In the genomic region with DNA sequence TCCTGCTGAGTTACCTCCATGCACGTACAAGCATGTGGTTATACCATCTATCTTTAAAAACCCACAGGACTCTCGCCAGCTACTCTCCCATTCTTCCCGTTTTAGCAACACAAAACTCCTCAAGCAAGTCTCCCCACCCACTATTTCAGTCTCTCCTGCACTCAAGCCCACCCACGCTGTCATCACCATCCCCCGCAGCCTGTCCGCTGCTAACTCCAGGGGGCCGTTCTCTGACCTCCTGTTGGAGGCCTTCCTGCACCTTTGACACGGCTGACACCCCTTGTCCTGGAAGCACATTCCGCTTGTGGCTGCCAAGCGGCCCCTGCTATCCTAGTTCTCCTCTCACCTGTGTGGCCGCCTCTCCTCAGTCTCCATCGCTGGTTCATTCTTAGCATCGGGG, we compare ENCODE assay signal across 1 cellular context.
TF ChIP-seq lines count a peak whose summit lies in the region.

No MANE protein-coding gene starts in this region.

TF ChIP-seq in H1, 55 proteins besides CTCF, POLR2A, EP300 and RAD21:
- TF ChIP-seq, protein P1, sequence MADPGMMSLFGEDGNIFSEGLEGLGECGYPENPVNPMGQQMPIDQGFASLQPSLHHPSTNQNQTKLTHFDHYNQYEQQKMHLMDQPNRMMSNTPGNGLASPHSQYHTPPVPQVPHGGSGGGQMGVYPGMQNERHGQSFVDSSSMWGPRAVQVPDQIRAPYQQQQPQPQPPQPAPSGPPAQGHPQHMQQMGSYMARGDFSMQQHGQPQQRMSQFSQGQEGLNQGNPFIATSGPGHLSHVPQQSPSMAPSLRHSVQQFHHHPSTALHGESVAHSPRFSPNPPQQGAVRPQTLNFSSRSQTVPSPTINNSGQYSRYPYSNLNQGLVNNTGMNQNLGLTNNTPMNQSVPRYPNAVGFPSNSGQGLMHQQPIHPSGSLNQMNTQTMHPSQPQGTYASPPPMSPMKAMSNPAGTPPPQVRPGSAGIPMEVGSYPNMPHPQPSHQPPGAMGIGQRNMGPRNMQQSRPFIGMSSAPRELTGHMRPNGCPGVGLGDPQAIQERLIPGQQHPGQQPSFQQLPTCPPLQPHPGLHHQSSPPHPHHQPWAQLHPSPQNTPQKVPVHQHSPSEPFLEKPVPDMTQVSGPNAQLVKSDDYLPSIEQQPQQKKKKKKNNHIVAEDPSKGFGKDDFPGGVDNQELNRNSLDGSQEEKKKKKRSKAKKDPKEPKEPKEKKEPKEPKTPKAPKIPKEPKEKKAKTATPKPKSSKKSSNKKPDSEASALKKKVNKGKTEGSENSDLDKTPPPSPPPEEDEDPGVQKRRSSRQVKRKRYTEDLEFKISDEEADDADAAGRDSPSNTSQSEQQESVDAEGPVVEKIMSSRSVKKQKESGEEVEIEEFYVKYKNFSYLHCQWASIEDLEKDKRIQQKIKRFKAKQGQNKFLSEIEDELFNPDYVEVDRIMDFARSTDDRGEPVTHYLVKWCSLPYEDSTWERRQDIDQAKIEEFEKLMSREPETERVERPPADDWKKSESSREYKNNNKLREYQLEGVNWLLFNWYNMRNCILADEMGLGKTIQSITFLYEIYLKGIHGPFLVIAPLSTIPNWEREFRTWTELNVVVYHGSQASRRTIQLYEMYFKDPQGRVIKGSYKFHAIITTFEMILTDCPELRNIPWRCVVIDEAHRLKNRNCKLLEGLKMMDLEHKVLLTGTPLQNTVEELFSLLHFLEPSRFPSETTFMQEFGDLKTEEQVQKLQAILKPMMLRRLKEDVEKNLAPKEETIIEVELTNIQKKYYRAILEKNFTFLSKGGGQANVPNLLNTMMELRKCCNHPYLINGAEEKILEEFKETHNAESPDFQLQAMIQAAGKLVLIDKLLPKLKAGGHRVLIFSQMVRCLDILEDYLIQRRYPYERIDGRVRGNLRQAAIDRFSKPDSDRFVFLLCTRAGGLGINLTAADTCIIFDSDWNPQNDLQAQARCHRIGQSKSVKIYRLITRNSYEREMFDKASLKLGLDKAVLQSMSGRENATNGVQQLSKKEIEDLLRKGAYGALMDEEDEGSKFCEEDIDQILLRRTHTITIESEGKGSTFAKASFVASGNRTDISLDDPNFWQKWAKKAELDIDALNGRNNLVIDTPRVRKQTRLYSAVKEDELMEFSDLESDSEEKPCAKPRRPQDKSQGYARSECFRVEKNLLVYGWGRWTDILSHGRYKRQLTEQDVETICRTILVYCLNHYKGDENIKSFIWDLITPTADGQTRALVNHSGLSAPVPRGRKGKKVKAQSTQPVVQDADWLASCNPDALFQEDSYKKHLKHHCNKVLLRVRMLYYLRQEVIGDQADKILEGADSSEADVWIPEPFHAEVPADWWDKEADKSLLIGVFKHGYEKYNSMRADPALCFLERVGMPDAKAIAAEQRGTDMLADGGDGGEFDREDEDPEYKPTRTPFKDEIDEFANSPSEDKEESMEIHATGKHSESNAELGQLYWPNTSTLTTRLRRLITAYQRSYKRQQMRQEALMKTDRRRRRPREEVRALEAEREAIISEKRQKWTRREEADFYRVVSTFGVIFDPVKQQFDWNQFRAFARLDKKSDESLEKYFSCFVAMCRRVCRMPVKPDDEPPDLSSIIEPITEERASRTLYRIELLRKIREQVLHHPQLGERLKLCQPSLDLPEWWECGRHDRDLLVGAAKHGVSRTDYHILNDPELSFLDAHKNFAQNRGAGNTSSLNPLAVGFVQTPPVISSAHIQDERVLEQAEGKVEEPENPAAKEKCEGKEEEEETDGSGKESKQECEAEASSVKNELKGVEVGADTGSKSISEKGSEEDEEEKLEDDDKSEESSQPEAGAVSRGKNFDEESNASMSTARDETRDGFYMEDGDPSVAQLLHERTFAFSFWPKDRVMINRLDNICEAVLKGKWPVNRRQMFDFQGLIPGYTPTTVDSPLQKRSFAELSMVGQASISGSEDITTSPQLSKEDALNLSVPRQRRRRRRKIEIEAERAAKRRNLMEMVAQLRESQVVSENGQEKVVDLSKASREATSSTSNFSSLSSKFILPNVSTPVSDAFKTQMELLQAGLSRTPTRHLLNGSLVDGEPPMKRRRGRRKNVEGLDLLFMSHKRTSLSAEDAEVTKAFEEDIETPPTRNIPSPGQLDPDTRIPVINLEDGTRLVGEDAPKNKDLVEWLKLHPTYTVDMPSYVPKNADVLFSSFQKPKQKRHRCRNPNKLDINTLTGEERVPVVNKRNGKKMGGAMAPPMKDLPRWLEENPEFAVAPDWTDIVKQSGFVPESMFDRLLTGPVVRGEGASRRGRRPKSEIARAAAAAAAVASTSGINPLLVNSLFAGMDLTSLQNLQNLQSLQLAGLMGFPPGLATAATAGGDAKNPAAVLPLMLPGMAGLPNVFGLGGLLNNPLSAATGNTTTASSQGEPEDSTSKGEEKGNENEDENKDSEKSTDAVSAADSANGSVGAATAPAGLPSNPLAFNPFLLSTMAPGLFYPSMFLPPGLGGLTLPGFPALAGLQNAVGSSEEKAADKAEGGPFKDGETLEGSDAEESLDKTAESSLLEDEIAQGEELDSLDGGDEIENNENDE (IDR thresholded peaks at IDR 0.05; ENCODE audit: insufficient replicate concordance, low read length), result no peak
- no peak for TF ChIP-seq BCL11A (IDR thresholded peaks at IDR 0.05; ENCODE audit: low read depth in 2 of 2, low read length in 2 of 2)
- no peak for TF ChIP-seq FOSL1 (IDR thresholded peaks at IDR 0.05; ENCODE audit: insufficient read depth, low read depth, low read length)
- no peak for TF ChIP-seq KDM5A (IDR thresholded peaks at IDR 0.05; ENCODE audit: low read length)
- TF ChIP-seq JUND (IDR thresholded peaks at IDR 0.05; ENCODE audit: low read length), result no peak
- no peak for TF ChIP-seq CTBP2 (IDR thresholded peaks at IDR 0.05; ENCODE audit: borderline replicate concordance, insufficient read depth, insufficient read length, low read length)
- TF ChIP-seq POLR2AphosphoS5 (IDR thresholded peaks at IDR 0.05; ENCODE audit: low read depth, low read length), result no peak
- no peak for TF ChIP-seq TAF1 (IDR thresholded peaks at IDR 0.05; ENCODE audit: low read depth, low read length)
- TF ChIP-seq E2F6 (IDR thresholded peaks at IDR 0.05), result no peak
- TF ChIP-seq ATF3 (IDR thresholded peaks at IDR 0.05; ENCODE audit: insufficient read depth, low read depth, low read length), result no peak
- TF ChIP-seq SP2 (IDR thresholded peaks at IDR 0.05; ENCODE audit: low read length), result no peak
- no peak for TF ChIP-seq CEBPB (IDR thresholded peaks at IDR 0.05; ENCODE audit: low read depth, low read length)
